Comparison of ENCODE assay signal across 18 cellular contexts in genomic region chr7:53609185-53609584, GRCh38.
A peak's percentile ranks its signal among the peaks of the same experiment; 100 is the strongest.
DNase-seq lines count a peak whose midpoint lies in the region; ATAC-seq, FAIRE-seq and TF ChIP-seq lines count a peak whose summit lies in the region.
"Had no signal": no experiment of that assay in that cellular context is flagged by ENCODE, and none has a peak within 500 bp of the region (broad histone marks: within the 10 kb centered on the region; RNA-seq: fewer than 3 reads in every experiment).

No MANE protein-coding gene starts in this region.

- H3K4me2 ChIP-seq in astrocyte (ENCODE audit: low read length), result no peak overlapping the region
- peak overlapping the region; percentile 1 for H3K4me2 ChIP-seq in keratinocyte (ENCODE audit: control insufficient read depth, extremely low read depth, insufficient read depth, low read depth, low read length)
- H3K4me2 ChIP-seq: BLaER1 had no signal

- no peaks in the 10 kb centered on the region for H3K9me1 ChIP-seq in keratinocyte (ENCODE audit: control insufficient read depth, extremely low read depth, insufficient read depth, low read length)

- DNase-seq in ELF-1 (ENCODE audit: low read depth, low spot score), result peak; percentile 23
- no peak for DNase-seq in astrocyte (ENCODE audit: low read depth)
- DNase-seq in keratinocyte (ENCODE audit: low read depth, low spot score), result no peak
- DNase-seq in renal cortical epithelial cell (ENCODE audit: low read depth), result peak; percentile 13
- DNase-seq in suprapubic skin (ENCODE audit: low spot score in 2 of 2), result no peak
- no peak for DNase-seq in NCI-H187 treated with DMSO at 0.1 percent for 48 hours (lab: John Stamatoyannopoulos, UW)
- DNase-seq: 8988T; AML-193; Caco-2; CD8-positive, alpha-beta memory T cell; DMS53; GOT3; HCEC 1CT; HFFc6 had no signal

- FAIRE-seq in astrocyte (lab: Jason Lieb, UNC), result no peak
- no peak for FAIRE-seq in keratinocyte (lab: Jason Lieb, UNC)
- FAIRE-seq: GM18507 had no signal

- ATAC-seq in GM19023 (IDR thresholded peaks at IDR 0.05; ENCODE audit: unreplicated experiment), result no peak

- WGBS in suprapubic skin, result 35% methylated on average over 1 of the region's 1 CpG

- no peaks in the 10 kb centered on the region for H3K9me3 Mint-ChIP-seq in astrocyte (ENCODE audit: unreplicated experiment)

- H3K79me2 ChIP-seq in astrocyte (ENCODE audit: insufficient read depth, low read length) (no peaks in the 10 kb centered on the region), keratinocyte (ENCODE audit: control insufficient read depth, insufficient read depth, low read length) (no peaks in the 10 kb centered on the region)

- H3K9ac ChIP-seq in astrocyte (ENCODE audit: low read length) (no peak overlapping the region), keratinocyte (ENCODE audit: control insufficient read depth, extremely low read depth, insufficient read depth, low read length) (no peak overlapping the region)
- H3K9ac ChIP-seq: BLaER1 had no signal

- peaks cover 19% of the 10 kb centered on the region for H3K4me1 Mint-ChIP-seq in astrocyte (ENCODE audit: low read depth, unreplicated experiment)
- H3K4me1 Mint-ChIP-seq: CD8-positive, alpha-beta memory T cell; IgD-negative memory B cell had no signal

- H3K27ac ChIP-seq in astrocyte (ENCODE audit: low read depth, low read length) (no peak overlapping the region), keratinocyte (ENCODE audit: control insufficient read depth, insufficient read depth, low read length) (no peak overlapping the region), suprapubic skin (no peak overlapping the region)
- H3K27ac ChIP-seq: BLaER1 had no signal

- TF ChIP-seq POLR2A in suprapubic skin (IDR thresholded peaks at IDR 0.05), result no peak

- no peaks in the 10 kb centered on the region for H3K27me3 Mint-ChIP-seq in astrocyte (ENCODE audit: low read depth, unreplicated experiment)
- H3K27me3 Mint-ChIP-seq: CD8-positive, alpha-beta memory T cell; IgD-negative memory B cell had no signal

- H3K27me3 ChIP-seq in astrocyte (ENCODE audit: insufficient read depth, low read length) (no peaks in the 10 kb centered on the region), keratinocyte (ENCODE audit: control insufficient read depth, extremely low read depth, insufficient read depth, low read length) (no peaks in the 10 kb centered on the region), suprapubic skin (no peaks in the 10 kb centered on the region)
- H3K27me3 ChIP-seq: BLaER1 had no signal

- H3K36me3 ChIP-seq in astrocyte (ENCODE audit: insufficient read depth, low read length), result no peaks in the 10 kb centered on the region
- H3K36me3 ChIP-seq in keratinocyte (ENCODE audit: control insufficient read depth in 2 of 2, extremely low read depth in 1 of 2, insufficient read depth in 2 of 2, low read length in 2 of 2), result no peaks in the 10 kb centered on the region
- no peaks in the 10 kb centered on the region for H3K36me3 ChIP-seq in suprapubic skin
- H3K36me3 ChIP-seq: BLaER1 had no signal

- H3K4me1 ChIP-seq in astrocyte (ENCODE audit: insufficient read depth, low read length) (no peaks in the 10 kb centered on the region), keratinocyte (ENCODE audit: control insufficient read depth, extremely low read depth, insufficient read depth, low read length) (no peaks in the 10 kb centered on the region), suprapubic skin (no peaks in the 10 kb centered on the region)
- H3K4me1 ChIP-seq: BLaER1, Caco-2 had no signal

- H3K36me3 Mint-ChIP-seq in astrocyte (ENCODE audit: low read depth, unreplicated experiment), result no peaks in the 10 kb centered on the region
- H3K36me3 Mint-ChIP-seq: CD8-positive, alpha-beta memory T cell; IgD-negative memory B cell had no signal

- TF ChIP-seq CTCF in astrocyte (IDR thresholded peaks at IDR 0.05; ENCODE audit: insufficient read depth, low read depth, low read length) (no peak), keratinocyte (optimal IDR thresholded peaks at IDR 0.05 in 1 of 3, IDR thresholded peaks at IDR 0.05 in 1 of 3, conservative IDR thresholded peaks at IDR 0.05 in 1 of 3; ENCODE audit: extremely low read depth in 1 of 3, insufficient read depth in 2 of 3, low read length in 3 of 3) (no peak), suprapubic skin (IDR thresholded peaks at IDR 0.05) (no peak)

- H4K20me1 ChIP-seq in astrocyte (ENCODE audit: insufficient read depth, low read length), result no peaks in the 10 kb centered on the region
- no peaks in the 10 kb centered on the region for H4K20me1 ChIP-seq in keratinocyte (ENCODE audit: control insufficient read depth, extremely low read depth, insufficient read depth, low read length)
- H4K20me1 ChIP-seq: BLaER1 had no signal

- H3K9me3 ChIP-seq in astrocyte (ENCODE audit: insufficient read depth, low read depth, low read length), result no peaks in the 10 kb centered on the region
- no peaks in the 10 kb centered on the region for H3K9me3 ChIP-seq in keratinocyte (ENCODE audit: control insufficient read depth, low read depth, low read length)
- no peaks in the 10 kb centered on the region for H3K9me3 ChIP-seq in suprapubic skin
- H3K9me3 ChIP-seq: BLaER1, Caco-2 had no signal

- H3K4me3 ChIP-seq in astrocyte (ENCODE audit: insufficient read depth, low read depth, low read length) (no peak overlapping the region), keratinocyte (ENCODE audit: control insufficient read depth in 2 of 3, extremely low read depth in 1 of 3, insufficient read depth in 2 of 3, low read depth in 1 of 3, low read length in 3 of 3) (no peak overlapping the region), suprapubic skin (no peak overlapping the region)
- H3K4me3 ChIP-seq: BLaER1 had no signal

- dilution Hi-C loops in keratinocyte (cut with MboI; ENCODE audit: extremely low pct_ligation_motif_present, low sequenced_read_pairs), result no loop called here

- H3K4me3 Mint-ChIP-seq in astrocyte (ENCODE audit: unreplicated experiment), result no peak overlapping the region
- H3K4me3 Mint-ChIP-seq: CD8-positive, alpha-beta memory T cell; HFFc6; IgD-negative memory B cell had no signal

- H2AFZ ChIP-seq in astrocyte (ENCODE audit: low read depth, low read length), result no peak overlapping the region
- peak overlapping the region; percentile 56 for H2AFZ ChIP-seq in keratinocyte (ENCODE audit: control insufficient read depth, low read length)

- peak overlapping the region; percentile 8 for H3K27ac Mint-ChIP-seq in astrocyte (ENCODE audit: unreplicated experiment)
- H3K27ac Mint-ChIP-seq: CD8-positive, alpha-beta memory T cell; HFFc6; IgD-negative memory B cell had no signal

- TF ChIP-seq EP300 in suprapubic skin (IDR thresholded peaks at IDR 0.05), result no peak

Comparison
In these comparisons a context has a peak if more than half of its experiments do, and no peak if none do; other contexts are left out.
1. DNase-seq: peak in ELF-1 (single experiment) and renal cortical epithelial cell (single experiment); none in astrocyte (single experiment), keratinocyte (single experiment), suprapubic skin (0 of 2) and NCI-H187 treated with DMSO at 0.1 percent for 48 hours (single experiment).